25 cellular contexts compared by ENCODE assay signal in genomic region chr3:38595393-38595792, GRCh38. TPM values are rescaled to one million over a fixed set of nuclear protein-coding genes. Genes with fewer than 3 reads are reported as not detected.
A peak's percentile ranks its signal among the peaks of the same experiment; 100 is the strongest.
DNase-seq lines count a peak whose midpoint lies in the region; ATAC-seq, FAIRE-seq and TF ChIP-seq lines count a peak whose summit lies in the region.
"Had no signal": no experiment of that assay in that cellular context is flagged by ENCODE, and none has a peak within 500 bp of the region (broad histone marks: within the 10 kb centered on the region; RNA-seq: fewer than 3 reads in every experiment).

No MANE protein-coding gene starts in this region.

- no peak overlapping the region for H2BK5ac ChIP-seq in trophoblast cell (ENCODE audit: low read depth, low read length, poor library complexity)

- CTCF ChIA-PET in HepG2 (lab: Yijun Ruan, JAX; ENCODE audit: low intra/inter-chr PET ratio, low total read pairs), result no interaction called here
- CTCF ChIA-PET in CD8-positive, alpha-beta T cell (lab: Charles Lee), result no interaction called here

- H3K27me3 Mint-ChIP-seq in CD8-positive, alpha-beta T cell (ENCODE audit: low read depth), result peaks cover 35% of the 10 kb centered on the region

- no TSS peak for BruUV-seq in HepG2 (replicated peaks; lab: Mats Ljungman, UMichigan)

- no peak for TF ChIP-seq EP300 in HepG2 (IDR thresholded peaks at IDR 0.05; ENCODE audit: low read depth in 2 of 2, low read length in 2 of 2)
- TF ChIP-seq EP300 in HepG2 (CRISPR knock-in tag; IDR thresholded peaks at IDR 0.05; ENCODE audit: borderline replicate concordance), result no peak

- DNase-seq in HepG2 (ENCODE audit: low spot score) (peak; percentile 6), right lobe of liver (no peak), COLO829 (ENCODE audit: low spot score) (peak; percentile 44), islet precursor cell (peak; percentile 17), trophoblast cell (peak; percentile 18 to 61), NCI-H510A (lab: John Stamatoyannopoulos, UW) (no peak), aorta (no peak)
- no peak for DNase-seq in CD8-positive, alpha-beta T cell
- DNase-seq: 8988T; ACHN; BE2C; C1 segment of cervical spinal cord; Calu3; CD4-positive, alpha-beta T cell; CD8-positive, alpha-beta memory T cell; DMS79 treated with DMSO at 0.1 percent for 48 hours; GF-D8 had no signal

- no peaks in the 10 kb centered on the region for H3K4me1 Mint-ChIP-seq in CD8-positive, alpha-beta T cell (ENCODE audit: low read depth)
- H3K4me1 Mint-ChIP-seq: CD14-positive monocyte; CD8-positive, alpha-beta memory T cell had no signal

- H3K14ac ChIP-seq in trophoblast cell (ENCODE audit: low read length), result no peak overlapping the region

- no peak overlapping the region for H2AFZ ChIP-seq in HepG2 (ENCODE audit: low read length)
- no peak overlapping the region for H2AFZ ChIP-seq in trophoblast cell (ENCODE audit: insufficient read depth, low read length, poor library complexity)

- no peak overlapping the region for H3K23ac ChIP-seq in trophoblast cell (ENCODE audit: low read length)

- no peak overlapping the region for H3K4me3 ChIP-seq in HepG2 (replicated peaks in 1 of 3; ENCODE audit: insufficient read depth in 1 of 3, low read depth in 2 of 3, low read length in 3 of 3)
- H3K4me3 ChIP-seq in right lobe of liver, result no peak overlapping the region
- no peak overlapping the region for H3K4me3 ChIP-seq in trophoblast cell (ENCODE audit: low read depth, low read length)
- H3K4me3 ChIP-seq in CD8-positive, alpha-beta T cell (ENCODE audit: low read depth, low read length), result no peak overlapping the region
- H3K4me3 ChIP-seq in aorta (ENCODE audit: low read length in 2 of 2), result no peak overlapping the region
- H3K4me3 ChIP-seq: BLaER1 had no signal

- H3K27me3 ChIP-seq in HepG2 (ENCODE audit: control insufficient read depth in 1 of 2, insufficient read depth in 2 of 2, low read length in 2 of 2) (peaks cover 0 to 12% of the 10 kb centered on the region in 2 experiments; a peak in 2 of 5 replicates), right lobe of liver (no peaks in the 10 kb centered on the region), trophoblast cell (ENCODE audit: insufficient read depth, low read length) (no peaks in the 10 kb centered on the region), aorta (ENCODE audit: control insufficient read depth in 1 of 2, insufficient read depth in 2 of 2, low read length in 1 of 2) (no peaks in the 10 kb centered on the region)
- no peaks in the 10 kb centered on the region for H3K27me3 ChIP-seq in CD8-positive, alpha-beta T cell (ENCODE audit: insufficient read depth, low read length)
- H3K27me3 ChIP-seq: BE2C, BLaER1 had no signal

- FAIRE-seq in HepG2 (lab: Jason Lieb, UNC), result no peak
- FAIRE-seq: A204.1, D721Med, G401.6, GM12891, GM19239 had no signal

- H3K4me3 Mint-ChIP-seq in CD8-positive, alpha-beta T cell, result no peak overlapping the region
- H3K4me3 Mint-ChIP-seq: CD14-positive monocyte; CD4-positive, alpha-beta T cell; CD8-positive, alpha-beta memory T cell had no signal

- no peak overlapping the region for H3K27ac Mint-ChIP-seq in CD8-positive, alpha-beta T cell
- H3K27ac Mint-ChIP-seq: CD14-positive monocyte; CD4-positive, alpha-beta T cell; CD8-positive, alpha-beta memory T cell had no signal

- H3K9me3 Mint-ChIP-seq in CD8-positive, alpha-beta T cell, result no peaks in the 10 kb centered on the region
- H3K9me3 Mint-ChIP-seq: CD4-positive, alpha-beta T cell had no signal

- H3K4me2 ChIP-seq in HepG2 (ENCODE audit: low read depth, low read length) (no peak overlapping the region), trophoblast cell (ENCODE audit: low read length) (no peak overlapping the region)
- H3K4me2 ChIP-seq: BLaER1 had no signal

- no peaks in the 10 kb centered on the region for H3K79me1 ChIP-seq in trophoblast cell (ENCODE audit: low read length)

- H3K4me1 ChIP-seq in HepG2 (ENCODE audit: insufficient read depth, low read length) (no peaks in the 10 kb centered on the region), right lobe of liver (no peaks in the 10 kb centered on the region), trophoblast cell (ENCODE audit: control insufficient read depth in 1 of 2, insufficient read depth in 2 of 2, low read length in 2 of 2) (no peaks in the 10 kb centered on the region), aorta (ENCODE audit: control insufficient read depth in 1 of 2, insufficient read depth in 2 of 2, low read length in 2 of 2) (no peaks in the 10 kb centered on the region)
- no peaks in the 10 kb centered on the region for H3K4me1 ChIP-seq in CD8-positive, alpha-beta T cell (ENCODE audit: insufficient read depth, low read length)
- H3K4me1 ChIP-seq: BE2C, BLaER1, Caco-2 had no signal

- in situ Hi-C loops in HepG2 (cut with HindIII; ENCODE audit: extremely low pct_ligation_motif_present, low pct_unique_long_range_greater_than_20kb), result no loop called here

- no peak overlapping the region; the same call in 1 of the 2 replicates for H3K9ac ChIP-seq in HepG2 (ENCODE audit: insufficient read depth, low read depth, low read length)
- no peak overlapping the region for H3K9ac ChIP-seq in trophoblast cell (ENCODE audit: low read length)
- H3K9ac ChIP-seq: BLaER1 had no signal

- H4K91ac ChIP-seq in trophoblast cell (ENCODE audit: low read depth, low read length), result no peak overlapping the region

- no peak for TF ChIP-seq RAD21 in HepG2 (CRISPR knock-in tag; IDR thresholded peaks at IDR 0.05)

- no peaks in the 10 kb centered on the region for H4K20me1 ChIP-seq in HepG2 (ENCODE audit: insufficient read depth, low read length)
- H4K20me1 ChIP-seq: BLaER1 had no signal

- H4K12ac ChIP-seq in trophoblast cell (ENCODE audit: low read depth, low read length), result no peak overlapping the region

- intact Hi-C loops in HepG2 (cut with micrococcal nuclease; ENCODE audit: unreplicated experiment), result no loop called here
- intact Hi-C loops in right lobe of liver (cut with DNase I), result no loop called here
- intact Hi-C loops in CD8-positive, alpha-beta T cell (cut with DNase I, micrococcal nuclease), result no loop called here
- intact Hi-C loops in aorta (cut with DNase I), result no loop called here

- no peak for TF ChIP-seq POLR2A in HepG2 (IDR thresholded peaks at IDR 0.05; ENCODE audit: insufficient read depth in 1 of 2, low read depth in 2 of 2, low read length in 2 of 2)
- TF ChIP-seq POLR2A in right lobe of liver (IDR thresholded peaks at IDR 0.05), result no peak

- TF ChIP-seq CTCF in HepG2 (CRISPR knock-in tag; IDR thresholded peaks at IDR 0.05) (no peak), right lobe of liver (IDR thresholded peaks at IDR 0.05) (no peak)
- no peak for TF ChIP-seq CTCF in CD8-positive, alpha-beta T cell (IDR thresholded peaks at IDR 0.05)

- POLR2A ChIA-PET in HepG2 (lab: Yijun Ruan, JAX), result no interaction called here
- POLR2A ChIA-PET in CD8-positive, alpha-beta T cell (lab: Charles Lee), result no interaction called here

- no peak overlapping the region for H3K18ac ChIP-seq in trophoblast cell (ENCODE audit: low read length)

- ATAC-seq in HepG2, result no peak
- no peak for ATAC-seq in right lobe of liver
- ATAC-seq in CD8-positive, alpha-beta T cell, result no peak
- no peak for ATAC-seq in aorta (ENCODE audit: low FRiP score)

- H3K36me3 ChIP-seq in HepG2 (replicated peaks in 1 of 2; ENCODE audit: control insufficient read depth in 1 of 2, insufficient read depth in 2 of 2, low read length in 2 of 2) (no peaks in the 10 kb centered on the region), right lobe of liver (no peaks in the 10 kb centered on the region), trophoblast cell (ENCODE audit: control insufficient read depth in 1 of 2, insufficient read depth in 2 of 2, low read length in 2 of 2) (no peaks in the 10 kb centered on the region), aorta (ENCODE audit: control insufficient read depth in 1 of 2, insufficient read depth in 2 of 2, low read length in 1 of 2) (no peaks in the 10 kb centered on the region)
- H3K36me3 ChIP-seq in CD8-positive, alpha-beta T cell (ENCODE audit: insufficient read depth, low read length), result no peaks in the 10 kb centered on the region
- H3K36me3 ChIP-seq: BE2C, BLaER1 had no signal

- whole genome bisulfite sequencing in HepG2 (ENCODE audit: low lambda C conversion rate), result 6% methylated on average over 6 of the region's 6 CpGs
- WGBS in right lobe of liver (ENCODE audit: insufficient coverage, low coverage, low lambda C conversion rate, missing lambda C conversion rate), result 70% methylated on average over 6 of the region's 6 CpGs
- no CpG with 5 or more reads among the region's 6 CpGs for WGBS in trophoblast cell (ENCODE audit: extremely low coverage, insufficient coverage, insufficient read length)
- 71 to 80% methylated on average over 6 of the region's 6 CpGs for WGBS in aorta, 2 donors

- no peak overlapping the region for H4K8ac ChIP-seq in trophoblast cell (ENCODE audit: low read depth, low read length)

- no peak overlapping the region for H2BK12ac ChIP-seq in trophoblast cell (ENCODE audit: low read length)

- H3K4ac ChIP-seq in trophoblast cell (ENCODE audit: low read depth, low read length), result no peak overlapping the region

- no peaks in the 10 kb centered on the region for H3K36me3 Mint-ChIP-seq in CD8-positive, alpha-beta T cell
- H3K36me3 Mint-ChIP-seq: CD14-positive monocyte had no signal

- H3K9me3 ChIP-seq in HepG2 (ENCODE audit: low read length) (no peaks in the 10 kb centered on the region), right lobe of liver (no peaks in the 10 kb centered on the region), trophoblast cell (ENCODE audit: insufficient read depth, low read depth, low read length) (no peaks in the 10 kb centered on the region), aorta (ENCODE audit: control insufficient read depth, low read length) (no peaks in the 10 kb centered on the region)
- no peaks in the 10 kb centered on the region for H3K9me3 ChIP-seq in CD8-positive, alpha-beta T cell (ENCODE audit: low read length)
- H3K9me3 ChIP-seq: BE2C, BLaER1, Caco-2 had no signal

- no peak overlapping the region for H2BK120ac ChIP-seq in trophoblast cell (ENCODE audit: insufficient read depth, low read length, poor library complexity)

- H3K27ac ChIP-seq in HepG2 (ENCODE audit: extremely low read length, insufficient read depth, low read length), result no peak overlapping the region
- H3K27ac ChIP-seq in right lobe of liver, result no peak overlapping the region
- no peak overlapping the region for H3K27ac ChIP-seq in trophoblast cell (ENCODE audit: low read depth, low read length)
- no peak overlapping the region for H3K27ac ChIP-seq in CD8-positive, alpha-beta T cell (ENCODE audit: low read depth, low read length)
- H3K27ac ChIP-seq in aorta (ENCODE audit: low read depth in 1 of 2, low read length in 2 of 2), result no peak overlapping the region
- H3K27ac ChIP-seq: BLaER1 had no signal

- H3K79me2 ChIP-seq in HepG2 (ENCODE audit: insufficient read depth, low read length), result no peaks in the 10 kb centered on the region
- no peaks in the 10 kb centered on the region for H3K79me2 ChIP-seq in trophoblast cell (ENCODE audit: control insufficient read depth, insufficient read depth, low read length, poor library complexity)

- H2AK5ac ChIP-seq in trophoblast cell (ENCODE audit: low read length), result no peak overlapping the region

RNA-seq across cellular contexts. Expression of gene SCN5A, which starts 54.1 kb away (rescaled TPM):
- total RNA-seq in HepG2 (2016; rRNA removed; fragmentation: Illumina TruSeq; extraction: Trizol) (not detected in 2 replicates), right lobe of liver (under 1 TPM in 1 of 6 experiments, not detected in 5; 0.02 TPM), aorta (1 to 10 TPM in 1 of 2 donors, under 1 TPM in 1; 0.45 to 2.0 TPM)
- not detected in 2 replicates for total RNA-seq in HepG2 (2016; cell fraction: cytosol; rRNA removed; fragmentation: Illumina TruSeq; extraction: Trizol; ENCODE audit: low read depth)
- not detected in 2 replicates for total RNA-seq in HepG2 (2016; cell fraction: insoluble cytoplasmic fraction; rRNA removed; fragmentation: Illumina TruSeq; extraction: Trizol)
- not detected in 2 replicates for total RNA-seq in HepG2 (2016; cell fraction: membrane; rRNA removed; fragmentation: Illumina TruSeq; extraction: Trizol)
- total RNA-seq in HepG2 (2016; cell fraction: nucleus; rRNA removed; fragmentation: Illumina TruSeq; extraction: Trizol), result not detected in 2 replicates
- polyA plus RNA-seq in HepG2 (2011; rRNA removed) (0.07 and 0.22 TPM in 2 replicates), aorta (under 1 TPM; 0.38 to 0.77 TPM)
- polyA plus RNA-seq in HepG2 (2011; cell fraction: cytosol; rRNA removed), result 0.06 and 0.07 TPM in 2 replicates
- polyA plus RNA-seq in HepG2 (2011; cell fraction: nucleus; rRNA removed), result 0.09 and 0.10 TPM in 2 replicates
- 0.07 and 0.08 TPM in 2 replicates for polyA plus RNA-seq in HepG2 (2012)
- polyA plus RNA-seq in HepG2 (2016; cell fraction: cytosol; fragmentation: Illumina TruSeq; extraction: Trizol; ENCODE audit: low read depth), result not detected in 2 replicates
- not detected in 2 replicates for polyA plus RNA-seq in HepG2 (2016; cell fraction: insoluble cytoplasmic fraction; fragmentation: Illumina TruSeq; extraction: Trizol; ENCODE audit: low read depth)
- polyA plus RNA-seq in HepG2 (2016; cell fraction: membrane; fragmentation: Illumina TruSeq; extraction: Trizol; ENCODE audit: low read depth), result not detected in 2 replicates
- polyA plus RNA-seq in HepG2 (2016; cell fraction: nucleus; fragmentation: Illumina TruSeq; extraction: Trizol; ENCODE audit: insufficient read depth, low read depth), result not detected in 2 replicates
- polyA minus RNA-seq in HepG2 (2011; rRNA and poly(A)+ RNA removed; ENCODE audit: low replicate concordance), result 0.07 and 1.0 TPM in 2 replicates
- polyA minus RNA-seq in HepG2 (2011; cell fraction: cytosol; rRNA and poly(A)+ RNA removed), result not detected in 2 replicates
- polyA minus RNA-seq in HepG2 (2011; cell fraction: nucleus; rRNA and poly(A)+ RNA removed), result not detected in 2 replicates
- polyA plus RNA-seq in trophoblast cell (2013), result 0.93 and 0.94 TPM in 2 replicates
- under 1 TPM in 1 of 2 experiments, not detected in 1; 0.03 TPM for total RNA-seq in CD8-positive, alpha-beta T cell
- polyA plus RNA-seq: CD14-positive monocyte; CD8-positive, alpha-beta memory T cell had no signal

Comparison
In these comparisons a context has a peak if more than half of its experiments do, and no peak if none do; other contexts are left out.
1. DNase-seq: peak in HepG2 (single experiment), COLO829 (single experiment), islet precursor cell (single experiment) and trophoblast cell (2 of 2); none in right lobe of liver (0 of 3), CD8-positive, alpha-beta T cell (0 of 7), NCI-H510A (single experiment) and aorta (0 of 2).